In genomic region chr14:93033039-93033982, GRCh38 we compare ENCODE assay signal across 8 cellular contexts.
DNase-seq lines count a peak whose midpoint lies in the region; ATAC-seq, FAIRE-seq and TF ChIP-seq lines count a peak whose summit lies in the region.

No MANE protein-coding gene starts in this region.

- H3K9me3 Mint-ChIP-seq in memory B cell = no peaks in the 10 kb centered on the region

- POLR2A ChIA-PET in A549 (lab: Yijun Ruan, JAX) = interaction anchor here (1.0 kb wide), 1 partner anchor 10 kb away, joined by 3 read pairs; no protein-coding TSS in a partner anchor

- peaks cover 4% of the 10 kb centered on the region for H3K36me3 Mint-ChIP-seq in memory B cell

- H3K27ac ChIP-seq in A549 (peak overlapping the region; percentile 75 to 89), VCaP (peak overlapping the region; percentile 43; the same call in 1 of the 2 replicates), Karpas-422 (ENCODE audit: low read length) (no peak overlapping the region)

- peaks cover 30% of the 10 kb centered on the region for H4K20me1 ChIP-seq in Karpas-422 (ENCODE audit: insufficient read depth, low read depth, low read length)

- H3K9me3 ChIP-seq in A549 = no peaks in the 10 kb centered on the region
- H3K9me3 ChIP-seq in Karpas-422 (ENCODE audit: low read length) = no peaks in the 10 kb centered on the region

- H3K4me3 ChIP-seq in A549 (no peak overlapping the region), H7 (ENCODE audit: insufficient read depth, low read depth, low read length) (no peak overlapping the region), Karpas-422 (ENCODE audit: low read length) (no peak overlapping the region)

- no peak for FAIRE-seq in A549 (lab: Jason Lieb, UNC)

- no peaks in the 10 kb centered on the region for H3K79me2 ChIP-seq in Karpas-422 (ENCODE audit: low read length)

- DNase-seq in A549 (ENCODE audit: low read depth in 1 of 2, low spot score in 1 of 2) (no peak), memory B cell (ENCODE audit: low spot score in 2 of 2) (no peak), H7 (no peak), Karpas-422 (no peak)

- peak overlapping the region; percentile 85 for H3K27ac Mint-ChIP-seq in memory B cell

- peak; percentile 5 to 35; a peak in 3 of 6 replicates for ATAC-seq in A549
- peak; percentile 14 for ATAC-seq in GM18909 (IDR thresholded peaks at IDR 0.05; ENCODE audit: poor library complexity, unreplicated experiment)
- ATAC-seq in memory B cell (ENCODE audit: low read depth) = peak; percentile 11
- no peak for ATAC-seq in HG02610 (IDR thresholded peaks at IDR 0.05; ENCODE audit: unreplicated experiment)
- ATAC-seq in HG03432 (IDR thresholded peaks at IDR 0.05; ENCODE audit: unreplicated experiment) = no peak

- 55% methylated on average over 7 of the region's 7 CpGs for WGBS in A549 (ENCODE audit: missing lambda C conversion rate)

- no peaks in the 10 kb centered on the region for H3K27me3 ChIP-seq in H7 (ENCODE audit: control insufficient read depth, insufficient read depth, low read length)
- no peaks in the 10 kb centered on the region for H3K27me3 ChIP-seq in Karpas-422 (ENCODE audit: low read length)

- H3K27me3 Mint-ChIP-seq in memory B cell = no peaks in the 10 kb centered on the region

- H2AFZ ChIP-seq in Karpas-422 (ENCODE audit: low read length) = no peak overlapping the region

- CTCF ChIA-PET in A549 (lab: Yijun Ruan, JAX) = interaction anchor here (0.6 to 1.8 kb wide), 8 partner anchors 12 to 557 kb away, joined by 3 to 6 read pairs (median 3); no protein-coding TSS in a partner anchor

- no peak for TF ChIP-seq RAD21 in A549 (conservative IDR thresholded peaks at IDR 0.05 in 1 of 2, IDR thresholded peaks at IDR 0.05 in 1 of 2)

- TF ChIP-seq CTCF in A549 (IDR thresholded peaks at IDR 0.05) = no peak
- no peak for TF ChIP-seq CTCF in VCaP (conservative IDR thresholded peaks at IDR 0.05)

- peaks cover 54% of the 10 kb centered on the region for H3K4me1 Mint-ChIP-seq in memory B cell

- no peaks in the 10 kb centered on the region for H3K36me3 ChIP-seq in H7 (replicated peaks; ENCODE audit: control insufficient read depth, insufficient read depth, low read length)
- no peaks in the 10 kb centered on the region for H3K36me3 ChIP-seq in Karpas-422 (ENCODE audit: insufficient read depth, low read length)

- H3K4me2 ChIP-seq in A549 (peak overlapping the region; percentile 61), Karpas-422 (ENCODE audit: low read depth, low read length, poor library complexity, severe bottlenecking) (no peak overlapping the region)

- H3K4me1 ChIP-seq in A549 = peaks cover 88% of the 10 kb centered on the region
- peaks cover 2% of the 10 kb centered on the region; the same call in 1 of the 2 replicates for H3K4me1 ChIP-seq in Karpas-422 (ENCODE audit: low read length)

- TF ChIP-seq EP300 in A549 (IDR thresholded peaks at IDR 0.05) = no peak

- no peaks in the 10 kb centered on the region for H3K9me2 ChIP-seq in Karpas-422 (replicated peaks; ENCODE audit: insufficient read depth, low read length)

- no peak overlapping the region for H3K9ac ChIP-seq in Karpas-422 (ENCODE audit: low read length)

- no peak for TF ChIP-seq POLR2A in A549 (IDR thresholded peaks at IDR 0.05; ENCODE audit: low read length)

- H3K4me3 Mint-ChIP-seq in memory B cell = peak overlapping the region; percentile 81

TF ChIP-seq in A549, 52 proteins besides CTCF, POLR2A, EP300 and RAD21:
- TF ChIP-seq HES2 (IDR thresholded peaks at IDR 0.05) (no peak), KDM5A (IDR thresholded peaks at IDR 0.05) (no peak), ZC3H11A (IDR thresholded peaks at IDR 0.05) (no peak), FOSB (CRISPR knock-in tag; IDR thresholded peaks at IDR 0.05) (no peak), HOXB13 (CRISPR knock-in tag; IDR thresholded peaks at IDR 0.05; ENCODE audit: low read depth) (no peak), HOXA7 (CRISPR knock-in tag; IDR thresholded peaks at IDR 0.05) (no peak), MAZ (IDR thresholded peaks at IDR 0.05; ENCODE audit: borderline replicate concordance, low read depth, low read length) (no peak), MAX (IDR thresholded peaks at IDR 0.05) (no peak), CHD2 (IDR thresholded peaks at IDR 0.05; ENCODE audit: low read length, partially characterized antibody) (no peak)

Comparison
In these comparisons a context has a peak if more than half of its experiments do, and no peak if none do; other contexts are left out.
1. ATAC-seq: peak in A549 (2 of 2), GM18909 (single experiment) and memory B cell (single experiment); none in HG02610 (single experiment) and HG03432 (single experiment).